In the genomic region with DNA sequence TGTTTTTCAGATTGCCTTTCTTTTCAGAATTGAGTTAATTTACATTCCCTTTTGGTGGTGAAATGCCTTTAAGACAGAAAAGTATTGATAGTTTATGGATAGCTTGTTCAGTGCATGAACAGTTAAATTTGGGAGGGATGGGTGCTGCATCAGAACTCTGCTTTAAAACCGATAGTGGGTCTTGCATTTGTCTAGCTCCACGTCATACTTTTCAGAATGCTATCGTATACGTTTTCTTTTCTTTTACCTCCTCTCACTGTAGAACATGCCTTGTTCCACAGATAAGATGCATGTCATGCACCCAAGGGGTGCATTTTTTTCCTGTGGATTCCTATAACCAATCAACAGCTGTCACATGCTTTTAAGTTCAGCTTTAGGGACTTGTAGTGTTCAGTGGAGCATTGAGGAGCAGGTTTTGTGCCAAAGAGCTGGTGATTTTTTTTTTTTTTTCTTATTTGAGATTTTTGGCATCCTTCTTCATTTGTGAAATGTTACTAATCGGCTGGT, we compare ENCODE assay signal across 2 cellular contexts.
TF ChIP-seq lines count a peak whose summit lies in the region.

No MANE protein-coding gene starts in this region.

TF ChIP-seq in SK-N-SH, 30 proteins besides CTCF, POLR2A, EP300 and RAD21 (continued from another document):
- TF ChIP-seq NRF1 (IDR thresholded peaks at IDR 0.05; ENCODE audit: low read depth, low read length) = no peak
- TF ChIP-seq SIN3A (IDR thresholded peaks at IDR 0.05; ENCODE audit: borderline replicate concordance, low read depth, low read length) = no peak
- TF ChIP-seq, protein P1, sequence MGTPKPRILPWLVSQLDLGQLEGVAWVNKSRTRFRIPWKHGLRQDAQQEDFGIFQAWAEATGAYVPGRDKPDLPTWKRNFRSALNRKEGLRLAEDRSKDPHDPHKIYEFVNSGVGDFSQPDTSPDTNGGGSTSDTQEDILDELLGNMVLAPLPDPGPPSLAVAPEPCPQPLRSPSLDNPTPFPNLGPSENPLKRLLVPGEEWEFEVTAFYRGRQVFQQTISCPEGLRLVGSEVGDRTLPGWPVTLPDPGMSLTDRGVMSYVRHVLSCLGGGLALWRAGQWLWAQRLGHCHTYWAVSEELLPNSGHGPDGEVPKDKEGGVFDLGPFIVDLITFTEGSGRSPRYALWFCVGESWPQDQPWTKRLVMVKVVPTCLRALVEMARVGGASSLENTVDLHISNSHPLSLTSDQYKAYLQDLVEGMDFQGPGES (IDR thresholded peaks at IDR 0.05; ENCODE audit: low read depth, low read length) = no peak
- TF ChIP-seq JUND (IDR thresholded peaks at IDR 0.05) = no peak
- no peak for TF ChIP-seq EZH2phosphoT487 (IDR thresholded peaks at IDR 0.05; ENCODE audit: borderline replicate concordance, low read depth)
- TF ChIP-seq GABPA (IDR thresholded peaks at IDR 0.05; ENCODE audit: low read depth) = no peak
- no peak for TF ChIP-seq NFIC (IDR thresholded peaks at IDR 0.05; ENCODE audit: borderline replicate concordance)
- TF ChIP-seq FOXJ3 (CRISPR knock-in tag; IDR thresholded peaks at IDR 0.05) = no peak
- no peak for TF ChIP-seq ELF1 (IDR thresholded peaks at IDR 0.05)
- no peak for TF ChIP-seq FOSL2 (IDR thresholded peaks at IDR 0.05; ENCODE audit: borderline replicate concordance, low read depth)
- TF ChIP-seq, protein P2, sequence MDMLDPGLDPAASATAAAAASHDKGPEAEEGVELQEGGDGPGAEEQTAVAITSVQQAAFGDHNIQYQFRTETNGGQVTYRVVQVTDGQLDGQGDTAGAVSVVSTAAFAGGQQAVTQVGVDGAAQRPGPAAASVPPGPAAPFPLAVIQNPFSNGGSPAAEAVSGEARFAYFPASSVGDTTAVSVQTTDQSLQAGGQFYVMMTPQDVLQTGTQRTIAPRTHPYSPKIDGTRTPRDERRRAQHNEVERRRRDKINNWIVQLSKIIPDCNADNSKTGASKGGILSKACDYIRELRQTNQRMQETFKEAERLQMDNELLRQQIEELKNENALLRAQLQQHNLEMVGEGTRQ (IDR thresholded peaks at IDR 0.05; ENCODE audit: borderline replicate concordance, low read depth, low read length) = no peak
- TF ChIP-seq, protein P3, sequence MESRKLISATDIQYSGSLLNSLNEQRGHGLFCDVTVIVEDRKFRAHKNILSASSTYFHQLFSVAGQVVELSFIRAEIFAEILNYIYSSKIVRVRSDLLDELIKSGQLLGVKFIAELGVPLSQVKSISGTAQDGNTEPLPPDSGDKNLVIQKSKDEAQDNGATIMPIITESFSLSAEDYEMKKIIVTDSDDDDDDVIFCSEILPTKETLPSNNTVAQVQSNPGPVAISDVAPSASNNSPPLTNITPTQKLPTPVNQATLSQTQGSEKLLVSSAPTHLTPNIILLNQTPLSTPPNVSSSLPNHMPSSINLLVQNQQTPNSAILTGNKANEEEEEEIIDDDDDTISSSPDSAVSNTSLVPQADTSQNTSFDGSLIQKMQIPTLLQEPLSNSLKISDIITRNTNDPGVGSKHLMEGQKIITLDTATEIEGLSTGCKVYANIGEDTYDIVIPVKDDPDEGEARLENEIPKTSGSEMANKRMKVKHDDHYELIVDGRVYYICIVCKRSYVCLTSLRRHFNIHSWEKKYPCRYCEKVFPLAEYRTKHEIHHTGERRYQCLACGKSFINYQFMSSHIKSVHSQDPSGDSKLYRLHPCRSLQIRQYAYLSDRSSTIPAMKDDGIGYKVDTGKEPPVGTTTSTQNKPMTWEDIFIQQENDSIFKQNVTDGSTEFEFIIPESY (IDR thresholded peaks at IDR 0.05; ENCODE audit: borderline replicate concordance, low read depth) = no peak
- TF ChIP-seq RCOR1 (IDR thresholded peaks at IDR 0.05; ENCODE audit: low read length) = no peak
- TF ChIP-seq RXRA (IDR thresholded peaks at IDR 0.05; ENCODE audit: borderline replicate concordance, low read depth) = no peak
- no peak for TF ChIP-seq MEF2A (IDR thresholded peaks at IDR 0.05; ENCODE audit: borderline replicate concordance, low read depth)
TF ChIP-seq in SK-N-SH: peak in this region for 0.

TF ChIP-seq in SK-N-SH treated with all-trans-retinoic acid at 6 μM for 48 hours, 23 proteins besides CTCF, POLR2A, EP300 and RAD21 (continued from another document):
- TF ChIP-seq, protein P4, sequence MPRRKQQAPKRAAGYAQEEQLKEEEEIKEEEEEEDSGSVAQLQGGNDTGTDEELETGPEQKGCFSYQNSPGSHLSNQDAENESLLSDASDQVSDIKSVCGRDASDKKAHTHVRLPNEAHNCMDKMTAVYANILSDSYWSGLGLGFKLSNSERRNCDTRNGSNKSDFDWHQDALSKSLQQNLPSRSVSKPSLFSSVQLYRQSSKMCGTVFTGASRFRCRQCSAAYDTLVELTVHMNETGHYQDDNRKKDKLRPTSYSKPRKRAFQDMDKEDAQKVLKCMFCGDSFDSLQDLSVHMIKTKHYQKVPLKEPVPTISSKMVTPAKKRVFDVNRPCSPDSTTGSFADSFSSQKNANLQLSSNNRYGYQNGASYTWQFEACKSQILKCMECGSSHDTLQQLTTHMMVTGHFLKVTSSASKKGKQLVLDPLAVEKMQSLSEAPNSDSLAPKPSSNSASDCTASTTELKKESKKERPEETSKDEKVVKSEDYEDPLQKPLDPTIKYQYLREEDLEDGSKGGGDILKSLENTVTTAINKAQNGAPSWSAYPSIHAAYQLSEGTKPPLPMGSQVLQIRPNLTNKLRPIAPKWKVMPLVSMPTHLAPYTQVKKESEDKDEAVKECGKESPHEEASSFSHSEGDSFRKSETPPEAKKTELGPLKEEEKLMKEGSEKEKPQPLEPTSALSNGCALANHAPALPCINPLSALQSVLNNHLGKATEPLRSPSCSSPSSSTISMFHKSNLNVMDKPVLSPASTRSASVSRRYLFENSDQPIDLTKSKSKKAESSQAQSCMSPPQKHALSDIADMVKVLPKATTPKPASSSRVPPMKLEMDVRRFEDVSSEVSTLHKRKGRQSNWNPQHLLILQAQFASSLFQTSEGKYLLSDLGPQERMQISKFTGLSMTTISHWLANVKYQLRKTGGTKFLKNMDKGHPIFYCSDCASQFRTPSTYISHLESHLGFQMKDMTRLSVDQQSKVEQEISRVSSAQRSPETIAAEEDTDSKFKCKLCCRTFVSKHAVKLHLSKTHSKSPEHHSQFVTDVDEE (CRISPR knock-in tag; IDR thresholded peaks at IDR 0.05) = no peak
- TF ChIP-seq, protein P5, sequence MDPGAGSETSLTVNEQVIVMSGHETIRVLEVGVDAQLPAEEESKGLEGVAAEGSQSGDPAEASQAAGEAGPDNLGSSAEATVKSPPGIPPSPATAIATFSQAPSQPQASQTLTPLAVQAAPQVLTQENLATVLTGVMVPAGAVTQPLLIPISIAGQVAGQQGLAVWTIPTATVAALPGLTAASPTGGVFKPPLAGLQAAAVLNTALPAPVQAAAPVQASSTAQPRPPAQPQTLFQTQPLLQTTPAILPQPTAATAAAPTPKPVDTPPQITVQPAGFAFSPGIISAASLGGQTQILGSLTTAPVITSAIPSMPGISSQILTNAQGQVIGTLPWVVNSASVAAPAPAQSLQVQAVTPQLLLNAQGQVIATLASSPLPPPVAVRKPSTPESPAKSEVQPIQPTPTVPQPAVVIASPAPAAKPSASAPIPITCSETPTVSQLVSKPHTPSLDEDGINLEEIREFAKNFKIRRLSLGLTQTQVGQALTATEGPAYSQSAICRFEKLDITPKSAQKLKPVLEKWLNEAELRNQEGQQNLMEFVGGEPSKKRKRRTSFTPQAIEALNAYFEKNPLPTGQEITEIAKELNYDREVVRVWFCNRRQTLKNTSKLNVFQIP (CRISPR knock-in tag; IDR thresholded peaks at IDR 0.05; ENCODE audit: borderline replicate concordance, low read depth) = no peak
- TF ChIP-seq TCF4 (CRISPR knock-in tag; IDR thresholded peaks at IDR 0.05; ENCODE audit: borderline replicate concordance) (no peak), ARNTL (CRISPR knock-in tag; IDR thresholded peaks at IDR 0.05; ENCODE audit: borderline replicate concordance, low read depth) (no peak), ESRRG (CRISPR knock-in tag; IDR thresholded peaks at IDR 0.05) (no peak), RARB (CRISPR knock-in tag; IDR thresholded peaks at IDR 0.05) (no peak), SNAI2 (CRISPR knock-in tag; IDR thresholded peaks at IDR 0.05) (no peak), BACH2 (CRISPR knock-in tag; IDR thresholded peaks at IDR 0.05; ENCODE audit: borderline replicate concordance) (no peak), ZNF565 (CRISPR knock-in tag; conservative IDR thresholded peaks at IDR 0.05; ENCODE audit: low read depth) (no peak)
